ENCODE assay signal across 8 cellular contexts in genomic region chr1:18955116-18955441, GRCh38. TPM values are rescaled to one million over a fixed set of nuclear protein-coding genes. Genes with fewer than 3 reads are reported as not detected.
DNase-seq lines count a peak whose midpoint lies in the region; ATAC-seq and TF ChIP-seq lines count a peak whose summit lies in the region.

No MANE protein-coding gene starts in this region.

- TF ChIP-seq RAD21 in SK-N-SH (IDR thresholded peaks at IDR 0.05; ENCODE audit: low read length): no peak

- POLR2A ChIA-PET in SK-N-SH (lab: Yijun Ruan, JAX): interaction anchor here (1.5 kb wide), 1 partner anchor 31 kb away, joined by 6 read pairs; no protein-coding TSS in a partner anchor

- H3K27ac ChIP-seq in SK-N-SH (ENCODE audit: low read depth in 2 of 2, low read length in 1 of 2) (no peak overlapping the region), adrenal gland (peak overlapping the region in 3 of 5 donors; percentile 73 to 96 (median 78)), suprapubic skin (peak overlapping the region; percentile 95)

- H3K9me3 ChIP-seq in SK-N-SH: no peaks in the 10 kb centered on the region
- H3K9me3 ChIP-seq in adrenal gland (replicated peaks in 1 of 3): no peaks in the 10 kb centered on the region
- no peaks in the 10 kb centered on the region for H3K9me3 ChIP-seq in suprapubic skin

- TF ChIP-seq CTCF in SK-N-SH (IDR thresholded peaks at IDR 0.05) (no peak), adrenal gland (IDR thresholded peaks at IDR 0.05) (no peak), suprapubic skin (IDR thresholded peaks at IDR 0.05) (no peak)

- TF ChIP-seq EP300 in SK-N-SH (IDR thresholded peaks at IDR 0.05; ENCODE audit: borderline replicate concordance in 1 of 2, low read depth in 1 of 2, low read length in 1 of 2): no peak
- no peak for TF ChIP-seq EP300 in suprapubic skin (IDR thresholded peaks at IDR 0.05)

- ATAC-seq in SK-N-SH treated with all-trans-retinoic acid at 6 μM for 48 hours (no peak), HG02623 (IDR thresholded peaks at IDR 0.05; ENCODE audit: unreplicated experiment) (no peak)

- intact Hi-C loops in adrenal gland (cut with DNase I): loop anchor here in 1 of 2 donors (5.0 kb wide), 1 partner anchor 38 kb away; no protein-coding TSS in a partner anchor

- H3K9ac ChIP-seq in SK-N-SH: peak overlapping the region; percentile 48; the same call in 1 of the 2 replicates

- no peaks in the 10 kb centered on the region for H3F3A ChIP-seq in SK-N-SH (replicated peaks; ENCODE audit: insufficient read depth)

- CTCF ChIA-PET in SK-N-SH (lab: Yijun Ruan, JAX): interaction anchor here (0.6 to 4.2 kb wide), 9 partner anchors 8 to 153 kb away, joined by 3 to 33 read pairs (median 5); no protein-coding TSS in a partner anchor

- H3K27me3 ChIP-seq in SK-N-SH (ENCODE audit: insufficient read depth) (no peaks in the 10 kb centered on the region), adrenal gland (no peaks in the 10 kb centered on the region), suprapubic skin (no peaks in the 10 kb centered on the region)

- DNase-seq in SK-N-SH: no peak
- no peak for DNase-seq in adrenal gland
- DNase-seq in kidney tubule cell (ENCODE audit: low spot score): peak; percentile 15
- DNase-seq in suprapubic skin (ENCODE audit: low spot score in 2 of 2): no peak
- no peak for DNase-seq in Ammon's horn (ENCODE audit: low spot score)
- DNase-seq in NCI-H345 (lab: John Stamatoyannopoulos, UW): no peak

- 71% methylated on average over 6 of the region's 6 CpGs for WGBS in SK-N-SH (ENCODE audit: low lambda C conversion rate)
- 19 to 39% (median 27%) methylated on average over 6 of the region's 6 CpGs for WGBS in adrenal gland, 4 donors
- 11% methylated on average over 6 of the region's 6 CpGs for WGBS in suprapubic skin

- H3K9me2 ChIP-seq in SK-N-SH: no peaks in the 10 kb centered on the region

- H2AFZ ChIP-seq in SK-N-SH (ENCODE audit: low read depth): no peak overlapping the region

- H3K4me1 ChIP-seq in SK-N-SH (ENCODE audit: control insufficient read depth in 1 of 2, insufficient read depth in 2 of 2, low read depth in 1 of 2, low read length in 1 of 2) (peaks cover 5 to 21% of the 10 kb centered on the region in 2 experiments; a peak in 2 of 4 replicates), adrenal gland (replicated peaks in 1 of 2) (peaks cover 27 to 50% of the 10 kb centered on the region in 2 donors), suprapubic skin (peaks cover 75% of the 10 kb centered on the region)

- peaks cover 0 to 9% of the 10 kb centered on the region in 2 experiments for H3K36me3 ChIP-seq in SK-N-SH (replicated peaks in 1 of 2; ENCODE audit: control insufficient read depth in 1 of 2, insufficient read depth in 2 of 2, low read length in 1 of 2)
- no peaks in the 10 kb centered on the region for H3K36me3 ChIP-seq in adrenal gland (replicated peaks in 1 of 2)
- H3K36me3 ChIP-seq in suprapubic skin: no peaks in the 10 kb centered on the region

- H3K79me2 ChIP-seq in SK-N-SH (ENCODE audit: insufficient read depth): peaks cover 56% of the 10 kb centered on the region

- H3K4me2 ChIP-seq in SK-N-SH: peak overlapping the region; percentile 96

- TF ChIP-seq POLR2A in adrenal gland (IDR thresholded peaks at IDR 0.05) (no peak), suprapubic skin (IDR thresholded peaks at IDR 0.05) (no peak)

- peaks cover 21% of the 10 kb centered on the region for H4K20me1 ChIP-seq in SK-N-SH (ENCODE audit: insufficient read depth)

- H3K4me3 ChIP-seq in SK-N-SH (ENCODE audit: low read depth in 2 of 2, low read length in 1 of 2) (peak overlapping the region; percentile 72 to 77), adrenal gland (peak overlapping the region in 3 of 4 donors; percentile 27 to 92 (median 42)), suprapubic skin (peak overlapping the region; percentile 80)

TF ChIP-seq in SK-N-SH, 30 proteins besides CTCF, POLR2A, EP300 and RAD21:
- TF ChIP-seq MAX (IDR thresholded peaks at IDR 0.05; ENCODE audit: low read depth) (no peak), CHD2 (IDR thresholded peaks at IDR 0.05; ENCODE audit: low read length, partially characterized antibody) (no peak), SIN3A (IDR thresholded peaks at IDR 0.05; ENCODE audit: borderline replicate concordance, low read depth, low read length) (no peak), MEF2A (IDR thresholded peaks at IDR 0.05; ENCODE audit: borderline replicate concordance, low read depth) (no peak), ELF1 (IDR thresholded peaks at IDR 0.05) (no peak), GATA2 (CRISPR knock-in tag; IDR thresholded peaks at IDR 0.05) (no peak), RCOR1 (IDR thresholded peaks at IDR 0.05; ENCODE audit: low read length) (no peak)
- TF ChIP-seq, protein P1, sequence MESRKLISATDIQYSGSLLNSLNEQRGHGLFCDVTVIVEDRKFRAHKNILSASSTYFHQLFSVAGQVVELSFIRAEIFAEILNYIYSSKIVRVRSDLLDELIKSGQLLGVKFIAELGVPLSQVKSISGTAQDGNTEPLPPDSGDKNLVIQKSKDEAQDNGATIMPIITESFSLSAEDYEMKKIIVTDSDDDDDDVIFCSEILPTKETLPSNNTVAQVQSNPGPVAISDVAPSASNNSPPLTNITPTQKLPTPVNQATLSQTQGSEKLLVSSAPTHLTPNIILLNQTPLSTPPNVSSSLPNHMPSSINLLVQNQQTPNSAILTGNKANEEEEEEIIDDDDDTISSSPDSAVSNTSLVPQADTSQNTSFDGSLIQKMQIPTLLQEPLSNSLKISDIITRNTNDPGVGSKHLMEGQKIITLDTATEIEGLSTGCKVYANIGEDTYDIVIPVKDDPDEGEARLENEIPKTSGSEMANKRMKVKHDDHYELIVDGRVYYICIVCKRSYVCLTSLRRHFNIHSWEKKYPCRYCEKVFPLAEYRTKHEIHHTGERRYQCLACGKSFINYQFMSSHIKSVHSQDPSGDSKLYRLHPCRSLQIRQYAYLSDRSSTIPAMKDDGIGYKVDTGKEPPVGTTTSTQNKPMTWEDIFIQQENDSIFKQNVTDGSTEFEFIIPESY (IDR thresholded peaks at IDR 0.05; ENCODE audit: borderline replicate concordance, low read depth): no peak

TF ChIP-seq in SK-N-SH treated with all-trans-retinoic acid at 6 μM for 48 hours, 23 proteins besides CTCF, POLR2A, EP300 and RAD21 (continues in another document):
- TF ChIP-seq, protein P2, sequence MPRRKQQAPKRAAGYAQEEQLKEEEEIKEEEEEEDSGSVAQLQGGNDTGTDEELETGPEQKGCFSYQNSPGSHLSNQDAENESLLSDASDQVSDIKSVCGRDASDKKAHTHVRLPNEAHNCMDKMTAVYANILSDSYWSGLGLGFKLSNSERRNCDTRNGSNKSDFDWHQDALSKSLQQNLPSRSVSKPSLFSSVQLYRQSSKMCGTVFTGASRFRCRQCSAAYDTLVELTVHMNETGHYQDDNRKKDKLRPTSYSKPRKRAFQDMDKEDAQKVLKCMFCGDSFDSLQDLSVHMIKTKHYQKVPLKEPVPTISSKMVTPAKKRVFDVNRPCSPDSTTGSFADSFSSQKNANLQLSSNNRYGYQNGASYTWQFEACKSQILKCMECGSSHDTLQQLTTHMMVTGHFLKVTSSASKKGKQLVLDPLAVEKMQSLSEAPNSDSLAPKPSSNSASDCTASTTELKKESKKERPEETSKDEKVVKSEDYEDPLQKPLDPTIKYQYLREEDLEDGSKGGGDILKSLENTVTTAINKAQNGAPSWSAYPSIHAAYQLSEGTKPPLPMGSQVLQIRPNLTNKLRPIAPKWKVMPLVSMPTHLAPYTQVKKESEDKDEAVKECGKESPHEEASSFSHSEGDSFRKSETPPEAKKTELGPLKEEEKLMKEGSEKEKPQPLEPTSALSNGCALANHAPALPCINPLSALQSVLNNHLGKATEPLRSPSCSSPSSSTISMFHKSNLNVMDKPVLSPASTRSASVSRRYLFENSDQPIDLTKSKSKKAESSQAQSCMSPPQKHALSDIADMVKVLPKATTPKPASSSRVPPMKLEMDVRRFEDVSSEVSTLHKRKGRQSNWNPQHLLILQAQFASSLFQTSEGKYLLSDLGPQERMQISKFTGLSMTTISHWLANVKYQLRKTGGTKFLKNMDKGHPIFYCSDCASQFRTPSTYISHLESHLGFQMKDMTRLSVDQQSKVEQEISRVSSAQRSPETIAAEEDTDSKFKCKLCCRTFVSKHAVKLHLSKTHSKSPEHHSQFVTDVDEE (CRISPR knock-in tag; IDR thresholded peaks at IDR 0.05): no peak
- TF ChIP-seq ZNF8 (CRISPR knock-in tag; IDR thresholded peaks at IDR 0.05): no peak
- TF ChIP-seq, protein P3, sequence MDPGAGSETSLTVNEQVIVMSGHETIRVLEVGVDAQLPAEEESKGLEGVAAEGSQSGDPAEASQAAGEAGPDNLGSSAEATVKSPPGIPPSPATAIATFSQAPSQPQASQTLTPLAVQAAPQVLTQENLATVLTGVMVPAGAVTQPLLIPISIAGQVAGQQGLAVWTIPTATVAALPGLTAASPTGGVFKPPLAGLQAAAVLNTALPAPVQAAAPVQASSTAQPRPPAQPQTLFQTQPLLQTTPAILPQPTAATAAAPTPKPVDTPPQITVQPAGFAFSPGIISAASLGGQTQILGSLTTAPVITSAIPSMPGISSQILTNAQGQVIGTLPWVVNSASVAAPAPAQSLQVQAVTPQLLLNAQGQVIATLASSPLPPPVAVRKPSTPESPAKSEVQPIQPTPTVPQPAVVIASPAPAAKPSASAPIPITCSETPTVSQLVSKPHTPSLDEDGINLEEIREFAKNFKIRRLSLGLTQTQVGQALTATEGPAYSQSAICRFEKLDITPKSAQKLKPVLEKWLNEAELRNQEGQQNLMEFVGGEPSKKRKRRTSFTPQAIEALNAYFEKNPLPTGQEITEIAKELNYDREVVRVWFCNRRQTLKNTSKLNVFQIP (CRISPR knock-in tag; IDR thresholded peaks at IDR 0.05; ENCODE audit: borderline replicate concordance, low read depth): no peak
- TF ChIP-seq BACH2 (CRISPR knock-in tag; IDR thresholded peaks at IDR 0.05; ENCODE audit: borderline replicate concordance): no peak
- TF ChIP-seq TCF4 (CRISPR knock-in tag; IDR thresholded peaks at IDR 0.05; ENCODE audit: borderline replicate concordance): no peak
- no peak for TF ChIP-seq CSDC2 (CRISPR knock-in tag; IDR thresholded peaks at IDR 0.05)

RNA-seq across cellular contexts. Expression of gene IFFO2, which starts 1.4 kb away (rescaled TPM):
- polyA plus RNA-seq in SK-N-SH (2012; rRNA removed) (10.5 TPM in 2 replicates), adrenal gland (10 to 100 TPM in 1 of 3 donors, 1 to 10 TPM in 2; 5.9 to 10.8 (median 9.7) TPM)
- polyA plus RNA-seq in SK-N-SH (2012; cell fraction: cytosol; rRNA removed): 8.2 and 9.1 TPM in 2 replicates
- polyA plus RNA-seq in SK-N-SH (2012; cell fraction: nucleus; rRNA removed): 18.5 and 29.7 TPM in 2 replicates
- total RNA-seq in adrenal gland (10 to 100 TPM; 13.5 to 23.4 (median 17.9) TPM), suprapubic skin (100 to 1,000 TPM; 327 to 569 (median 449) TPM)

RNA-seq across cellular contexts. Expression of gene ALDH4A1, which starts 52.7 kb away (rescaled TPM):
- polyA plus RNA-seq in SK-N-SH (2012; rRNA removed): 18.5 and 26.2 TPM in 2 replicates
- 11.9 and 17.9 TPM in 2 replicates for polyA plus RNA-seq in SK-N-SH (2012; cell fraction: cytosol; rRNA removed)
- polyA plus RNA-seq in SK-N-SH (2012; cell fraction: nucleus; rRNA removed): 38.5 and 69.7 TPM in 2 replicates
- 10 to 100 TPM; 18.1 to 46.9 (median 26.5) TPM for total RNA-seq in adrenal gland
- polyA plus RNA-seq in adrenal gland: 10 to 100 TPM; 11.3 to 15.1 (median 12.5) TPM
- 10 to 100 TPM; 25.0 to 33.0 (median 29.6) TPM for total RNA-seq in suprapubic skin

Comparison
In these comparisons a context has a peak if more than half of its experiments do, and no peak if none do; other contexts are left out.
1. H3K27ac ChIP-seq: peak in adrenal gland (3 of 5) and suprapubic skin (single experiment); none in SK-N-SH (0 of 2).
2. RNA of gene IFFO2, which starts 1.4 kb away (total RNA-seq): 327 to 569 TPM in suprapubic skin; 13.5 to 23.4 TPM in adrenal gland; every median in the first group is over 10 times any median in the second.
3. Peak in every context shown above with its lines, with median percentiles within 50 percentile points of each other: H3K4me3 ChIP-seq.